Comparison of ENCODE assay signal across 11 cellular contexts in genomic region chrX:96453139-96453538, GRCh38.
DNase-seq lines count a peak whose midpoint lies in the region; ATAC-seq, FAIRE-seq and TF ChIP-seq lines count a peak whose summit lies in the region.
"Had no signal": no experiment of that assay in that cellular context is flagged by ENCODE, and none has a peak within 500 bp of the region (broad histone marks: within the 10 kb centered on the region; RNA-seq: fewer than 3 reads in every experiment).

No MANE protein-coding gene starts in this region.

- H3K27ac Mint-ChIP-seq in effector memory CD8-positive, alpha-beta T cell, result no peak overlapping the region
- no peak overlapping the region for H3K27ac Mint-ChIP-seq in osteocyte (ENCODE audit: unreplicated experiment)

- H3K9me3 Mint-ChIP-seq in effector memory CD8-positive, alpha-beta T cell, result no peaks in the 10 kb centered on the region
- H3K9me3 Mint-ChIP-seq in osteocyte (ENCODE audit: unreplicated experiment), result peaks cover 4% of the 10 kb centered on the region
- H3K9me3 Mint-ChIP-seq: activated T-cell treated with anti-CD3 and anti-CD28 coated beads, Interleukin-2, amount 50 U/mL, for 4 hours had no signal

- H3K27me3 Mint-ChIP-seq in effector memory CD8-positive, alpha-beta T cell, result no peaks in the 10 kb centered on the region
- H3K27me3 Mint-ChIP-seq in osteocyte (ENCODE audit: unreplicated experiment), result no peaks in the 10 kb centered on the region

- no peak for TF ChIP-seq CTCF in osteocyte (IDR thresholded peaks at IDR 0.05)

- no peak for DNase-seq in effector memory CD8-positive, alpha-beta T cell
- DNase-seq in NCI-H226, result no peak
- no peak for DNase-seq in osteocyte (ENCODE audit: extremely low spot score, unreplicated experiment)
- no peak for DNase-seq in 8988T
- DNase-seq: activated T-cell treated with anti-CD3 and anti-CD28 coated beads, Interleukin-2, amount 50 U/mL, for 4 hours; caudate nucleus; midbrain had no signal

- peaks cover 3% of the 10 kb centered on the region for H3K36me3 Mint-ChIP-seq in effector memory CD8-positive, alpha-beta T cell (ENCODE audit: insufficient read depth)
- no peaks in the 10 kb centered on the region for H3K36me3 Mint-ChIP-seq in osteocyte (ENCODE audit: unreplicated experiment)

- no peak overlapping the region for H3K4me3 Mint-ChIP-seq in effector memory CD8-positive, alpha-beta T cell
- H3K4me3 Mint-ChIP-seq in osteocyte (ENCODE audit: unreplicated experiment), result no peak overlapping the region
- H3K4me3 Mint-ChIP-seq: activated T-cell treated with anti-CD3 and anti-CD28 coated beads, Interleukin-2, amount 50 U/mL, for 4 hours had no signal

- H3K4me1 Mint-ChIP-seq in effector memory CD8-positive, alpha-beta T cell (ENCODE audit: low read depth in 2 of 2), result no peaks in the 10 kb centered on the region
- H3K4me1 Mint-ChIP-seq in osteocyte (ENCODE audit: unreplicated experiment), result peaks cover 2% of the 10 kb centered on the region

- ATAC-seq in GM18502 (IDR thresholded peaks at IDR 0.05; ENCODE audit: poor library complexity, unreplicated experiment), result peak; percentile 78
- ATAC-seq in GM21390 (IDR thresholded peaks at IDR 0.05; ENCODE audit: unreplicated experiment), result peak; percentile 86
- ATAC-seq in HG03066 (IDR thresholded peaks at IDR 0.05; ENCODE audit: low read depth, unreplicated experiment), result peak; percentile 78
- ATAC-seq in effector memory CD8-positive, alpha-beta T cell (replicated peaks), result no peak
- ATAC-seq: activated T-cell treated with anti-CD3 and anti-CD28 coated beads, Interleukin-2, amount 50 U/mL, for 4 hours had no signal

- peak; percentile 99 for FAIRE-seq in islet of Langerhans (lab: Jason Lieb, UNC)
